In the genomic region with DNA sequence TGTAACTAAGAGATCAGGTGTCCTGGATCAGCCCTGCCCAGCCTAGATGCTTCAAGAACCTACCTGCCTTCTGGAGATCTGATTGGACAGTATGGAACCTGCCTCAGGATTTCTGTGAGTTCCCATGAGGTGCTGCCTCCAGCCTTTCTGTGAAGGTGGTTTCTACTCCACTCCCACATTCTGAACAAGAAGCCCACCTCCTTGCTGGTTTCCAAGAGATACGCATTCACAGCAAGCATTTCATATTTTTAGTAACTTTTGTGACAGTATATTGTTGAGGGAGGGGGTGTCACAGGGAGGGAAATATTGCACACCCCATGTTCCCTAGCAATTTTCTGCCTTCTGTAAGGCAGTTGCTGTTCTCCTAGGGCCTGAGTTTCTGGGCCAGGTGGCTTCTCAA, we compare ENCODE assay signal across 19 cellular contexts.
DNase-seq lines count a peak whose midpoint lies in the region; ATAC-seq and TF ChIP-seq lines count a peak whose summit lies in the region.
"Had no signal": no experiment of that assay in that cellular context is flagged by ENCODE, and none has a peak within 500 bp of the region (broad histone marks: within the 10 kb centered on the region; RNA-seq: fewer than 3 reads in every experiment).

No MANE protein-coding gene starts in this region.

- H3K4me3 Mint-ChIP-seq in HFFc6 (no peak overlapping the region), neural crest cell (no peak overlapping the region), progenitor cell of endocrine pancreas (ENCODE audit: low read depth) (no peak overlapping the region)
- H3K4me3 Mint-ChIP-seq: B cell; CD4-positive, CD25-positive, alpha-beta regulatory T cell; CD8-positive, alpha-beta T cell had no signal

- H3K9me3 ChIP-seq in SJCRH30 (replicated peaks): no peaks in the 10 kb centered on the region
- H3K9me3 ChIP-seq: BLaER1, Caco-2 had no signal

- H3K9me3 Mint-ChIP-seq in HFFc6 (no peaks in the 10 kb centered on the region), neural crest cell (no peaks in the 10 kb centered on the region), progenitor cell of endocrine pancreas (ENCODE audit: low read depth) (no peaks in the 10 kb centered on the region)
- H3K9me3 Mint-ChIP-seq: CD4-positive, CD25-positive, alpha-beta regulatory T cell; CD8-positive, alpha-beta T cell had no signal

- no peak for DNase-seq in HFFc6
- no peak for DNase-seq in neural crest cell (ENCODE audit: low read depth, low spot score)
- DNase-seq in progenitor cell of endocrine pancreas (ENCODE audit: low spot score, unreplicated experiment): no peak
- DNase-seq in T1000 (lab: John Stamatoyannopoulos, UW): no peak
- no peak for DNase-seq in SJCRH30
- DNase-seq: Caco-2; CD4-positive, CD25-positive, alpha-beta regulatory T cell; CD8-positive, alpha-beta T cell; DMS153; DND-41; GM23248; H7 had no signal

- H3K27ac Mint-ChIP-seq in HFFc6 (peak overlapping the region; percentile 97; the same call in 1 of the 2 replicates), neural crest cell (ENCODE audit: unreplicated experiment) (peak overlapping the region; percentile 8), progenitor cell of endocrine pancreas (peak overlapping the region; percentile 37)
- H3K27ac Mint-ChIP-seq: B cell; CD4-positive, CD25-positive, alpha-beta regulatory T cell; CD8-positive, alpha-beta T cell had no signal

- ATAC-seq in activated CD4-positive, CD25-positive, alpha-beta regulatory T cell treated with anti-CD3 and anti-CD28 coated beads, Interleukin-2, amount 50 U/mL, for 24 hours: no peak
- ATAC-seq: CD8-positive, alpha-beta T cell; GM12878; HCT116 had no signal

- H3K79me2 ChIP-seq in ACC112 (ENCODE audit: control insufficient read depth, insufficient read depth, low read length, unreplicated experiment): peaks cover 14% of the 10 kb centered on the region

- H3K4me1 ChIP-seq in ACC112 (ENCODE audit: control insufficient read depth, insufficient read depth, low read length, unreplicated experiment): peaks cover 45% of the 10 kb centered on the region
- peaks cover 33% of the 10 kb centered on the region for H3K4me1 ChIP-seq in SJCRH30
- H3K4me1 ChIP-seq: BLaER1 had no signal

- H3K4me1 Mint-ChIP-seq in HFFc6 (ENCODE audit: low read depth): peaks cover 69% of the 10 kb centered on the region
- peaks cover 25% of the 10 kb centered on the region for H3K4me1 Mint-ChIP-seq in neural crest cell
- H3K4me1 Mint-ChIP-seq in progenitor cell of endocrine pancreas (ENCODE audit: low read depth): peaks cover 30% of the 10 kb centered on the region
- H3K4me1 Mint-ChIP-seq: B cell; CD4-positive, CD25-positive, alpha-beta regulatory T cell had no signal

- peaks cover 24% of the 10 kb centered on the region for H3K36me3 ChIP-seq in ACC112 (ENCODE audit: insufficient read depth, low read length)
- peaks cover 22% of the 10 kb centered on the region for H3K36me3 ChIP-seq in SJCRH30
- H3K36me3 ChIP-seq: BLaER1 had no signal

- peaks cover 2% of the 10 kb centered on the region; the same call in 1 of the 2 replicates for H3K27me3 Mint-ChIP-seq in HFFc6 (ENCODE audit: insufficient read depth)
- no peaks in the 10 kb centered on the region for H3K27me3 Mint-ChIP-seq in neural crest cell (ENCODE audit: low read depth)
- H3K27me3 Mint-ChIP-seq in progenitor cell of endocrine pancreas: no peaks in the 10 kb centered on the region
- H3K27me3 Mint-ChIP-seq: CD4-positive, CD25-positive, alpha-beta regulatory T cell had no signal

- H3K36me3 Mint-ChIP-seq in HFFc6 (ENCODE audit: low read depth): peaks cover 24% of the 10 kb centered on the region
- H3K36me3 Mint-ChIP-seq in neural crest cell (ENCODE audit: low read depth): no peaks in the 10 kb centered on the region
- H3K36me3 Mint-ChIP-seq in progenitor cell of endocrine pancreas (ENCODE audit: insufficient read depth): peaks cover 5% of the 10 kb centered on the region
- H3K36me3 Mint-ChIP-seq: CD4-positive, CD25-positive, alpha-beta regulatory T cell; CD8-positive, alpha-beta T cell had no signal

- no peak overlapping the region for H3K4me3 ChIP-seq in ACC112 (ENCODE audit: low read depth, low read length)
- no peak overlapping the region for H3K4me3 ChIP-seq in SJCRH30
- H3K4me3 ChIP-seq: BLaER1, GM12878, GM23248 had no signal

- TF ChIP-seq CTCF in HFFc6 (IDR thresholded peaks at IDR 0.05) (no peak), neural crest cell (conservative IDR thresholded peaks at IDR 0.05) (no peak), progenitor cell of endocrine pancreas (IDR thresholded peaks at IDR 0.05; ENCODE audit: unreplicated experiment) (no peak)

- H3K27me3 ChIP-seq in ACC112 (ENCODE audit: insufficient read depth, low read length) (no peaks in the 10 kb centered on the region), SJCRH30 (no peaks in the 10 kb centered on the region)
- H3K27me3 ChIP-seq: BLaER1 had no signal

- H2AFZ ChIP-seq in ACC112 (ENCODE audit: low read length, unreplicated experiment): no peak overlapping the region
- H2AFZ ChIP-seq: GM23248 had no signal

- H3K27ac ChIP-seq in ACC112 (ENCODE audit: low read depth, low read length) (peak overlapping the region; percentile 99), SJCRH30 (no peak overlapping the region)
- H3K27ac ChIP-seq: BLaER1, C4-2B had no signal

Comparison
In these comparisons a context has a peak if more than half of its experiments do, and no peak if none do; other contexts are left out.
1. H3K27ac Mint-ChIP-seq: peak in every context shown above with its lines; median percentile 97 in HFFc6; 37 in progenitor cell of endocrine pancreas; 8 in neural crest cell.